10 cellular contexts compared by ENCODE assay signal in genomic region chr2:65142515-65142914, GRCh38. TPM values are rescaled to one million over a fixed set of nuclear protein-coding genes. Genes with fewer than 3 reads are reported as not detected.
DNase-seq lines count a peak whose midpoint lies in the region; ATAC-seq and TF ChIP-seq lines count a peak whose summit lies in the region.
"Had no signal": no experiment of that assay in that cellular context is flagged by ENCODE, and none has a peak within 500 bp of the region (broad histone marks: within the 10 kb centered on the region; RNA-seq: fewer than 3 reads in every experiment).

No MANE protein-coding gene starts in this region.

- peaks cover 18% of the 10 kb centered on the region for H3K27me3 Mint-ChIP-seq in T-helper 17 cell

- peaks cover 2% of the 10 kb centered on the region for H3K36me3 Mint-ChIP-seq in T-helper 17 cell (ENCODE audit: low read depth)
- H3K36me3 Mint-ChIP-seq: stimulated activated naive B cell treated with anti-CD40 and anti-IgM and Interleukin-4, amounts not matched to agents 10 μg/mL and 1 μg/mL and 100 μg/mL, for 72 hours had no signal

- H3K27ac Mint-ChIP-seq in T-helper 17 cell = no peak overlapping the region
- H3K27ac Mint-ChIP-seq: stimulated activated naive B cell treated with anti-CD40 and anti-IgM and Interleukin-4, amounts not matched to agents 10 μg/mL and 1 μg/mL and 100 μg/mL, for 72 hours had no signal

- H3K4me1 Mint-ChIP-seq in T-helper 17 cell = peaks cover 3% of the 10 kb centered on the region
- H3K4me1 Mint-ChIP-seq: stimulated activated naive B cell treated with anti-CD40 and anti-IgM and Interleukin-4, amounts not matched to agents 10 μg/mL and 1 μg/mL and 100 μg/mL, for 72 hours had no signal

- H3K9me3 ChIP-seq in T-helper 17 cell (ENCODE audit: control insufficient read depth, low read length, poor library complexity, severe bottlenecking) = no peaks in the 10 kb centered on the region

- no peak overlapping the region for H3K4me3 Mint-ChIP-seq in T-helper 17 cell
- H3K4me3 Mint-ChIP-seq: stimulated activated naive B cell treated with anti-CD40 and anti-IgM and Interleukin-4, amounts not matched to agents 10 μg/mL and 1 μg/mL and 100 μg/mL, for 72 hours had no signal

- 0 out of 3 replicates have a peak, but pooled peaks have one; percentile 15 for TF ChIP-seq CTCF in GM12872 (IDR thresholded peaks at IDR 0.05; ENCODE audit: insufficient read depth, low read depth, low read length)

- ATAC-seq in T-helper 17 cell = peak; percentile 51
- no peak for ATAC-seq in GM18873 (IDR thresholded peaks at IDR 0.05; ENCODE audit: low FRiP score, unreplicated experiment)
- no peak for ATAC-seq in HG02870 (IDR thresholded peaks at IDR 0.05; ENCODE audit: unreplicated experiment)
- no peak for ATAC-seq in HG02623 (IDR thresholded peaks at IDR 0.05; ENCODE audit: unreplicated experiment)
- ATAC-seq in HG02885 (IDR thresholded peaks at IDR 0.05; ENCODE audit: poor library complexity, unreplicated experiment) = no peak
- ATAC-seq: stimulated activated naive B cell treated with anti-CD40 and anti-IgM and Interleukin-4, amounts not matched to agents 10 μg/mL and 1 μg/mL and 100 μg/mL, for 72 hours had no signal

- DNase-seq in AG20443 (ENCODE audit: low spot score) (peak; percentile 30), T-helper 17 cell (no peak), head of caudate nucleus (peak in 23 of 42 donors; percentile 3 to 77 (median 43))
- DNase-seq: DMS53; stimulated activated naive B cell treated with anti-CD40 and anti-IgM and Interleukin-4, amounts not matched to agents 10 μg/mL and 1 μg/mL and 100 μg/mL, for 72 hours had no signal

- intact Hi-C loops in head of caudate nucleus (cut with DNase I) = no loop called here

RNA-seq across cellular contexts. Expression of gene RAB1A, which starts 12.6 kb away (rescaled TPM):
- total RNA-seq in T-helper 17 cell = 10 to 100 TPM; 65.2 to 78.1 TPM

Comparison
In these comparisons a context has a peak if more than half of its experiments do, and no peak if none do; other contexts are left out.
1. DNase-seq: peak in AG20443 (single experiment) and head of caudate nucleus (23 of 42); none in T-helper 17 cell (0 of 3).